ENCODE assay signal across 1 cellular context in the genomic region with DNA sequence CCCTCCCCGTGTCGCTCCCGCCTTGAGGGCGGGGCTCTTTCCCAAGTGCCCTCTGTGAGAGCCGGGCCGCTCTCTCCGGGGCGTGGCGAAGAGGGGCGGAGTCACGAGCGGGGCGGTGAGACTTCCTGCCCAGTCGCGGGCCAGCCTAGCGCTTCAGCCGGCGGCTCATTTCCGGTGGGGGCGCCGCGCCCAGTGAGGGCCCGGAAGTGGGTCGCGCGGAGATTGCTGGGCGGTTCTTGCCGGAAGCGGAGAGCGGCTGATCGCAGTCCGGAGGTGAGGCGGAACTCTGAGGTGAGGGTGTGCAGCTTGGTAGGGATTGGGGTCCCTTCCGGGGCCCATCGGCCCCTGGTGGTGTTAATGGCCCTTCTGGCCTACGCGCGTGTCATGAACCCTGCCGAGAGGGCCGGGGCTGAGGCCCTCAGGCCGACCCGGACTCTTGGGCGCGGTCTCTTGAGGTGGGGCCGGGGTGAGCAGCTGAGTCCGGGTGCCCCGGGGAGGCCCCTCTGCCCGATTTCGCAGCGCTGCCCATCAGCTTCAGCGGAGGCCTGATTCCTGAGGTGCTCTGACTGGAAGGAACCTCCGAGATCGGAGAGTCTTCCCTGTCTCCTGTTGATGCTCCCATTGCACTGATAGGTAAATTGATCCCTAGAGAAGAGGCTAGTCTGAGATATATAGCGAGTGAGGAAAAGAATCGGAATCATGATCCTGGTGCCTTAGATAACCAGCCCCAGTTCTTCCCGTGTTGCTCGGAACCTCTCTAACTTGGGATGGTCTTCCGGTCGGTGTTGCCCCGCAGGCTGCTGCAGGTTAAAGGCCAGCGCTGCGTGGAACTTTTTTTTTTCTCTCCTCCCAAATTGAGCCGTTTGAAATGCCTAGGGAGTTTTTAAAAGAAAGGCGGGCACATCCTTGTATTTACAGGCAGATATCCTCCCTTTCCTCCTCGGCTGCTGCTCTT.
TF ChIP-seq lines count a peak whose summit lies in the region.

A gene with protein sequence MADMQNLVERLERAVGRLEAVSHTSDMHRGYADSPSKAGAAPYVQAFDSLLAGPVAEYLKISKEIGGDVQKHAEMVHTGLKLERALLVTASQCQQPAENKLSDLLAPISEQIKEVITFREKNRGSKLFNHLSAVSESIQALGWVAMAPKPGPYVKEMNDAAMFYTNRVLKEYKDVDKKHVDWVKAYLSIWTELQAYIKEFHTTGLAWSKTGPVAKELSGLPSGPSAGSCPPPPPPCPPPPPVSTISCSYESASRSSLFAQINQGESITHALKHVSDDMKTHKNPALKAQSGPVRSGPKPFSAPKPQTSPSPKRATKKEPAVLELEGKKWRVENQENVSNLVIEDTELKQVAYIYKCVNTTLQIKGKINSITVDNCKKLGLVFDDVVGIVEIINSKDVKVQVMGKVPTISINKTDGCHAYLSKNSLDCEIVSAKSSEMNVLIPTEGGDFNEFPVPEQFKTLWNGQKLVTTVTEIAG (plus strand): TSS at position 219 of the 955 bp plus-strand sequence. CDS start 18,618 bp downstream, outside the sequence.

TF ChIP-seq in K562, 482 proteins besides CTCF, POLR2A, EP300 and RAD21 (continued from another document and continues in another):
- TF ChIP-seq, protein P1, sequence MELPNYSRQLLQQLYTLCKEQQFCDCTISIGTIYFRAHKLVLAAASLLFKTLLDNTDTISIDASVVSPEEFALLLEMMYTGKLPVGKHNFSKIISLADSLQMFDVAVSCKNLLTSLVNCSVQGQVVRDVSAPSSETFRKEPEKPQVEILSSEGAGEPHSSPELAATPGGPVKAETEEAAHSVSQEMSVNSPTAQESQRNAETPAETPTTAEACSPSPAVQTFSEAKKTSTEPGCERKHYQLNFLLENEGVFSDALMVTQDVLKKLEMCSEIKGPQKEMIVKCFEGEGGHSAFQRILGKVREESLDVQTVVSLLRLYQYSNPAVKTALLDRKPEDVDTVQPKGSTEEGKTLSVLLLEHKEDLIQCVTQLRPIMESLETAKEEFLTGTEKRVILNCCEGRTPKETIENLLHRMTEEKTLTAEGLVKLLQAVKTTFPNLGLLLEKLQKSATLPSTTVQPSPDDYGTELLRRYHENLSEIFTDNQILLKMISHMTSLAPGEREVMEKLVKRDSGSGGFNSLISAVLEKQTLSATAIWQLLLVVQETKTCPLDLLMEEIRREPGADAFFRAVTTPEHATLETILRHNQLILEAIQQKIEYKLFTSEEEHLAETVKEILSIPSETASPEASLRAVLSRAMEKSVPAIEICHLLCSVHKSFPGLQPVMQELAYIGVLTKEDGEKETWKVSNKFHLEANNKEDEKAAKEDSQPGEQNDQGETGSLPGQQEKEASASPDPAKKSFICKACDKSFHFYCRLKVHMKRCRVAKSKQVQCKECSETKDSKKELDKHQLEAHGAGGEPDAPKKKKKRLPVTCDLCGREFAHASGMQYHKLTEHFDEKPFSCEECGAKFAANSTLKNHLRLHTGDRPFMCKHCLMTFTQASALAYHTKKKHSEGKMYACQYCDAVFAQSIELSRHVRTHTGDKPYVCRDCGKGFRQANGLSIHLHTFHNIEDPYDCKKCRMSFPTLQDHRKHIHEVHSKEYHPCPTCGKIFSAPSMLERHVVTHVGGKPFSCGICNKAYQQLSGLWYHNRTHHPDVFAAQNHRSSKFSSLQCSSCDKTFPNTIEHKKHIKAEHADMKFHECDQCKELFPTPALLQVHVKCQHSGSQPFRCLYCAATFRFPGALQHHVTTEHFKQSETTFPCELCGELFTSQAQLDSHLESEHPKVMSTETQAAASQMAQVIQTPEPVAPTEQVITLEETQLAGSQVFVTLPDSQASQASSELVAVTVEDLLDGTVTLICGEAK (IDR thresholded peaks at IDR 0.05) = peak; percentile 99
- TF ChIP-seq, protein P1 (CRISPR knock-in tag; IDR thresholded peaks at IDR 0.05) = no peak
- TF ChIP-seq KAT7 (CRISPR knock-in tag; IDR thresholded peaks at IDR 0.05; ENCODE audit: borderline replicate concordance) (peak; percentile 83; the same call in 1 of the 2 replicates), PCBP2 (IDR thresholded peaks at IDR 0.05; ENCODE audit: low read depth, low read length, poor library complexity, severe bottlenecking) (no peak), MYNN (IDR thresholded peaks at IDR 0.05) (no peak; the same call in 1 of the 2 replicates), MYNN (CRISPR knock-in tag; IDR thresholded peaks at IDR 0.05) (no peak), SMARCE1 (IDR thresholded peaks at IDR 0.05) (peak; percentile 56; the same call in 1 of the 2 replicates), NCOA1 (IDR thresholded peaks at IDR 0.05; ENCODE audit: low read depth) (peak; percentile 91), MAX (CRISPR knock-in tag; IDR thresholded peaks at IDR 0.05) (peak; percentile 73; the same call in 1 of the 2 replicates), TRIM24 (IDR thresholded peaks at IDR 0.05) (peak in 1 of 2 experiments; percentile 81; a peak in 2 of 4 replicates), POLR2H (tag; IDR thresholded peaks at IDR 0.05; ENCODE audit: low read depth) (0 out of 2 replicates have a peak, but pooled peaks have one; percentile 9), XRCC5 (IDR thresholded peaks at IDR 0.05; ENCODE audit: low read depth, low read length) (no peak), ZNF134 (CRISPR knock-in tag; conservative IDR thresholded peaks at IDR 0.05) (0 out of 2 replicates have a peak, but pooled peaks have one; percentile 18)
- TF ChIP-seq, protein P2, sequence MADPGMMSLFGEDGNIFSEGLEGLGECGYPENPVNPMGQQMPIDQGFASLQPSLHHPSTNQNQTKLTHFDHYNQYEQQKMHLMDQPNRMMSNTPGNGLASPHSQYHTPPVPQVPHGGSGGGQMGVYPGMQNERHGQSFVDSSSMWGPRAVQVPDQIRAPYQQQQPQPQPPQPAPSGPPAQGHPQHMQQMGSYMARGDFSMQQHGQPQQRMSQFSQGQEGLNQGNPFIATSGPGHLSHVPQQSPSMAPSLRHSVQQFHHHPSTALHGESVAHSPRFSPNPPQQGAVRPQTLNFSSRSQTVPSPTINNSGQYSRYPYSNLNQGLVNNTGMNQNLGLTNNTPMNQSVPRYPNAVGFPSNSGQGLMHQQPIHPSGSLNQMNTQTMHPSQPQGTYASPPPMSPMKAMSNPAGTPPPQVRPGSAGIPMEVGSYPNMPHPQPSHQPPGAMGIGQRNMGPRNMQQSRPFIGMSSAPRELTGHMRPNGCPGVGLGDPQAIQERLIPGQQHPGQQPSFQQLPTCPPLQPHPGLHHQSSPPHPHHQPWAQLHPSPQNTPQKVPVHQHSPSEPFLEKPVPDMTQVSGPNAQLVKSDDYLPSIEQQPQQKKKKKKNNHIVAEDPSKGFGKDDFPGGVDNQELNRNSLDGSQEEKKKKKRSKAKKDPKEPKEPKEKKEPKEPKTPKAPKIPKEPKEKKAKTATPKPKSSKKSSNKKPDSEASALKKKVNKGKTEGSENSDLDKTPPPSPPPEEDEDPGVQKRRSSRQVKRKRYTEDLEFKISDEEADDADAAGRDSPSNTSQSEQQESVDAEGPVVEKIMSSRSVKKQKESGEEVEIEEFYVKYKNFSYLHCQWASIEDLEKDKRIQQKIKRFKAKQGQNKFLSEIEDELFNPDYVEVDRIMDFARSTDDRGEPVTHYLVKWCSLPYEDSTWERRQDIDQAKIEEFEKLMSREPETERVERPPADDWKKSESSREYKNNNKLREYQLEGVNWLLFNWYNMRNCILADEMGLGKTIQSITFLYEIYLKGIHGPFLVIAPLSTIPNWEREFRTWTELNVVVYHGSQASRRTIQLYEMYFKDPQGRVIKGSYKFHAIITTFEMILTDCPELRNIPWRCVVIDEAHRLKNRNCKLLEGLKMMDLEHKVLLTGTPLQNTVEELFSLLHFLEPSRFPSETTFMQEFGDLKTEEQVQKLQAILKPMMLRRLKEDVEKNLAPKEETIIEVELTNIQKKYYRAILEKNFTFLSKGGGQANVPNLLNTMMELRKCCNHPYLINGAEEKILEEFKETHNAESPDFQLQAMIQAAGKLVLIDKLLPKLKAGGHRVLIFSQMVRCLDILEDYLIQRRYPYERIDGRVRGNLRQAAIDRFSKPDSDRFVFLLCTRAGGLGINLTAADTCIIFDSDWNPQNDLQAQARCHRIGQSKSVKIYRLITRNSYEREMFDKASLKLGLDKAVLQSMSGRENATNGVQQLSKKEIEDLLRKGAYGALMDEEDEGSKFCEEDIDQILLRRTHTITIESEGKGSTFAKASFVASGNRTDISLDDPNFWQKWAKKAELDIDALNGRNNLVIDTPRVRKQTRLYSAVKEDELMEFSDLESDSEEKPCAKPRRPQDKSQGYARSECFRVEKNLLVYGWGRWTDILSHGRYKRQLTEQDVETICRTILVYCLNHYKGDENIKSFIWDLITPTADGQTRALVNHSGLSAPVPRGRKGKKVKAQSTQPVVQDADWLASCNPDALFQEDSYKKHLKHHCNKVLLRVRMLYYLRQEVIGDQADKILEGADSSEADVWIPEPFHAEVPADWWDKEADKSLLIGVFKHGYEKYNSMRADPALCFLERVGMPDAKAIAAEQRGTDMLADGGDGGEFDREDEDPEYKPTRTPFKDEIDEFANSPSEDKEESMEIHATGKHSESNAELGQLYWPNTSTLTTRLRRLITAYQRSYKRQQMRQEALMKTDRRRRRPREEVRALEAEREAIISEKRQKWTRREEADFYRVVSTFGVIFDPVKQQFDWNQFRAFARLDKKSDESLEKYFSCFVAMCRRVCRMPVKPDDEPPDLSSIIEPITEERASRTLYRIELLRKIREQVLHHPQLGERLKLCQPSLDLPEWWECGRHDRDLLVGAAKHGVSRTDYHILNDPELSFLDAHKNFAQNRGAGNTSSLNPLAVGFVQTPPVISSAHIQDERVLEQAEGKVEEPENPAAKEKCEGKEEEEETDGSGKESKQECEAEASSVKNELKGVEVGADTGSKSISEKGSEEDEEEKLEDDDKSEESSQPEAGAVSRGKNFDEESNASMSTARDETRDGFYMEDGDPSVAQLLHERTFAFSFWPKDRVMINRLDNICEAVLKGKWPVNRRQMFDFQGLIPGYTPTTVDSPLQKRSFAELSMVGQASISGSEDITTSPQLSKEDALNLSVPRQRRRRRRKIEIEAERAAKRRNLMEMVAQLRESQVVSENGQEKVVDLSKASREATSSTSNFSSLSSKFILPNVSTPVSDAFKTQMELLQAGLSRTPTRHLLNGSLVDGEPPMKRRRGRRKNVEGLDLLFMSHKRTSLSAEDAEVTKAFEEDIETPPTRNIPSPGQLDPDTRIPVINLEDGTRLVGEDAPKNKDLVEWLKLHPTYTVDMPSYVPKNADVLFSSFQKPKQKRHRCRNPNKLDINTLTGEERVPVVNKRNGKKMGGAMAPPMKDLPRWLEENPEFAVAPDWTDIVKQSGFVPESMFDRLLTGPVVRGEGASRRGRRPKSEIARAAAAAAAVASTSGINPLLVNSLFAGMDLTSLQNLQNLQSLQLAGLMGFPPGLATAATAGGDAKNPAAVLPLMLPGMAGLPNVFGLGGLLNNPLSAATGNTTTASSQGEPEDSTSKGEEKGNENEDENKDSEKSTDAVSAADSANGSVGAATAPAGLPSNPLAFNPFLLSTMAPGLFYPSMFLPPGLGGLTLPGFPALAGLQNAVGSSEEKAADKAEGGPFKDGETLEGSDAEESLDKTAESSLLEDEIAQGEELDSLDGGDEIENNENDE (IDR thresholded peaks at IDR 0.05; ENCODE audit: low read depth, low read length) = no peak
- TF ChIP-seq, protein P3, sequence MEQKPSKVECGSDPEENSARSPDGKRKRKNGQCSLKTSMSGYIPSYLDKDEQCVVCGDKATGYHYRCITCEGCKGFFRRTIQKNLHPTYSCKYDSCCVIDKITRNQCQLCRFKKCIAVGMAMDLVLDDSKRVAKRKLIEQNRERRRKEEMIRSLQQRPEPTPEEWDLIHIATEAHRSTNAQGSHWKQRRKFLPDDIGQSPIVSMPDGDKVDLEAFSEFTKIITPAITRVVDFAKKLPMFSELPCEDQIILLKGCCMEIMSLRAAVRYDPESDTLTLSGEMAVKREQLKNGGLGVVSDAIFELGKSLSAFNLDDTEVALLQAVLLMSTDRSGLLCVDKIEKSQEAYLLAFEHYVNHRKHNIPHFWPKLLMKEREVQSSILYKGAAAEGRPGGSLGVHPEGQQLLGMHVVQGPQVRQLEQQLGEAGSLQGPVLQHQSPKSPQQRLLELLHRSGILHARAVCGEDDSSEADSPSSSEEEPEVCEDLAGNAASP (IDR thresholded peaks at IDR 0.05) = no peak
- TF ChIP-seq, protein P4, sequence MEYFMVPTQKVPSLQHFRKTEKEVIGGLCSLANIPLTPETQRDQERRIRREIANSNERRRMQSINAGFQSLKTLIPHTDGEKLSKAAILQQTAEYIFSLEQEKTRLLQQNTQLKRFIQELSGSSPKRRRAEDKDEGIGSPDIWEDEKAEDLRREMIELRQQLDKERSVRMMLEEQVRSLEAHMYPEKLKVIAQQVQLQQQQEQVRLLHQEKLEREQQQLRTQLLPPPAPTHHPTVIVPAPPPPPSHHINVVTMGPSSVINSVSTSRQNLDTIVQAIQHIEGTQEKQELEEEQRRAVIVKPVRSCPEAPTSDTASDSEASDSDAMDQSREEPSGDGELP (CRISPR knock-in tag; IDR thresholded peaks at IDR 0.05; ENCODE audit: borderline replicate concordance) = peak; percentile 96
